Comparison of ENCODE assay signal across 8 cellular contexts in genomic region chr12:111824312-111824711, GRCh38. TPM values are rescaled to one million over a fixed set of nuclear protein-coding genes. Genes with fewer than 3 reads are reported as not detected.
DNase-seq lines count a peak whose midpoint lies in the region; ATAC-seq, FAIRE-seq and TF ChIP-seq lines count a peak whose summit lies in the region.
"Not testable (repeated sequence)": the region's sequence is repeated elsewhere in the genome, so short reads cannot be mapped to it uniquely, and the experiment has no call there.

No MANE protein-coding gene starts in this region.

- H3K36me3 Mint-ChIP-seq in Caco-2 (ENCODE audit: insufficient read depth, unreplicated experiment) = peaks cover 10% of the 10 kb centered on the region
- H3K36me3 Mint-ChIP-seq in activated CD8-positive, alpha-beta T cell treated with anti-CD3 and anti-CD28 coated beads, Interleukin-2, amount 10 ng/mL, durations not matched to agents 7 days and 5 days (ENCODE audit: low read depth); type B pancreatic cell: not testable (repeated sequence)

- not testable (repeated sequence) for H3K9me3 ChIP-seq in Caco-2; Loucy (ENCODE audit: insufficient read depth, low read depth, low read length); OCI-LY7 (ENCODE audit: low read length); endothelial cell of umbilical vein (replicated peaks; ENCODE audit: control insufficient read depth, insufficient read depth, low read length); HepG2 (ENCODE audit: low read length)

- peak overlapping the region; percentile 70 for H3K27ac Mint-ChIP-seq in Caco-2 (ENCODE audit: unreplicated experiment)
- H3K27ac Mint-ChIP-seq in activated CD8-positive, alpha-beta T cell treated with anti-CD3 and anti-CD28 coated beads, Interleukin-2, amount 10 ng/mL, durations not matched to agents 7 days and 5 days; type B pancreatic cell: not testable (repeated sequence)

- H3K4me3 ChIP-seq in Caco-2 (ENCODE audit: low read depth, low read length); Loucy (ENCODE audit: low read length, poor library complexity, severe bottlenecking); OCI-LY7 (ENCODE audit: low read depth, low read length, poor library complexity, severe bottlenecking); endothelial cell of umbilical vein (replicated peaks in 1 of 3; ENCODE audit: insufficient read depth in 1 of 3, low read depth in 1 of 3, low read length in 3 of 3); HepG2 (replicated peaks in 1 of 3; ENCODE audit: insufficient read depth in 1 of 3, low read depth in 2 of 3, low read length in 3 of 3): not testable (repeated sequence)

- in situ Hi-C loops in GM13977 (cut with MboI; ENCODE audit: low pct_unique_long_range_greater_than_20kb, low sequenced_read_pairs, unreplicated experiment) = loop anchor here (10.0 kb wide), 1 partner anchor 130 kb away; no protein-coding TSS in a partner anchor
- in situ Hi-C loops in HepG2 (cut with HindIII; ENCODE audit: extremely low pct_ligation_motif_present, low pct_unique_long_range_greater_than_20kb) = not testable (repeated sequence)

- not testable (repeated sequence) for H3K9me2 ChIP-seq in Loucy (replicated peaks; ENCODE audit: low read depth, low read length); OCI-LY7 (ENCODE audit: insufficient read depth, low read length)

- not testable (repeated sequence) for TF ChIP-seq EP300 in HepG2 (IDR thresholded peaks at IDR 0.05; ENCODE audit: low read depth in 2 of 2, low read length in 2 of 2); HepG2 (CRISPR knock-in tag; IDR thresholded peaks at IDR 0.05; ENCODE audit: borderline replicate concordance)

- FAIRE-seq in endothelial cell of umbilical vein (lab: Jason Lieb, UNC); HepG2 (lab: Jason Lieb, UNC): not testable (repeated sequence)

- not testable (repeated sequence) for H3K36me3 ChIP-seq in Caco-2 (ENCODE audit: control insufficient read depth, insufficient read depth, low read length); Loucy (ENCODE audit: insufficient read depth, low read length); OCI-LY7 (ENCODE audit: insufficient read depth, low read length); endothelial cell of umbilical vein (ENCODE audit: control insufficient read depth in 2 of 2, extremely low read depth in 1 of 2, insufficient read depth in 2 of 2, low read length in 2 of 2); HepG2 (replicated peaks in 1 of 2; ENCODE audit: control insufficient read depth in 1 of 2, insufficient read depth in 2 of 2, low read length in 2 of 2)

- H3K4me1 Mint-ChIP-seq in Caco-2 (ENCODE audit: low read depth, unreplicated experiment) = peaks cover 13% of the 10 kb centered on the region
- H3K4me1 Mint-ChIP-seq in activated CD8-positive, alpha-beta T cell treated with anti-CD3 and anti-CD28 coated beads, Interleukin-2, amount 10 ng/mL, durations not matched to agents 7 days and 5 days (ENCODE audit: low read depth) = not testable (repeated sequence)
- peaks cover 18% of the 10 kb centered on the region for H3K4me1 Mint-ChIP-seq in type B pancreatic cell (ENCODE audit: unreplicated experiment)

- not testable (repeated sequence) for H3K27me3 ChIP-seq in Caco-2 (replicated peaks; ENCODE audit: control insufficient read depth, insufficient read depth, low read length); Loucy (ENCODE audit: insufficient read depth, low read length, poor library complexity, severe bottlenecking); HepG2 (ENCODE audit: control insufficient read depth in 1 of 2, insufficient read depth in 2 of 2, low read length in 2 of 2)
- H3K27me3 ChIP-seq in endothelial cell of umbilical vein (ENCODE audit: control insufficient read depth in 2 of 2, insufficient read depth in 2 of 2, low read length in 2 of 2) = peaks cover 16 to 22% of the 10 kb centered on the region in 2 experiments

- not testable (repeated sequence) for H3K79me2 ChIP-seq in Loucy (ENCODE audit: insufficient read depth, low read length); OCI-LY7 (ENCODE audit: insufficient read depth, low read depth, low read length); endothelial cell of umbilical vein (ENCODE audit: control insufficient read depth, insufficient read depth, low read length); HepG2 (ENCODE audit: insufficient read depth, low read length)

- intact Hi-C loops in Caco-2 (cut with micrococcal nuclease; ENCODE audit: unreplicated experiment) = loop anchor here (2.0 to 5.0 kb wide), 3 partner anchors 16 to 188 kb away; partner anchors contain the start of genes ERP29 and TMEM116
- intact Hi-C loops in OCI-LY7 (cut with micrococcal nuclease; ENCODE audit: unreplicated experiment); endothelial cell of umbilical vein (cut with micrococcal nuclease): not testable (repeated sequence)
- intact Hi-C loops in HepG2 (cut with micrococcal nuclease; ENCODE audit: unreplicated experiment) = loop anchor here (5.0 kb wide), 1 partner anchor 123 kb away; no protein-coding TSS in a partner anchor

- not testable (repeated sequence) for ATAC-seq in activated CD8-positive, alpha-beta T cell treated with anti-CD3 and anti-CD28 coated beads, Interleukin-2, amount 10 ng/mL, durations not matched to agents 7 days and 5 days
- peak; percentile 47 for ATAC-seq in HepG2

- not testable (repeated sequence) for TF ChIP-seq POLR2A in endothelial cell of umbilical vein (IDR thresholded peaks at IDR 0.05; ENCODE audit: low read depth, low read length); HepG2 (IDR thresholded peaks at IDR 0.05; ENCODE audit: insufficient read depth in 1 of 2, low read depth in 2 of 2, low read length in 2 of 2)

- not testable (repeated sequence) for H3K4me3 Mint-ChIP-seq in Caco-2 (ENCODE audit: unreplicated experiment); activated CD8-positive, alpha-beta T cell treated with anti-CD3 and anti-CD28 coated beads, Interleukin-2, amount 10 ng/mL, durations not matched to agents 7 days and 5 days; type B pancreatic cell

- dilution Hi-C loops in endothelial cell of umbilical vein (cut with MboI; ENCODE audit: extremely low pct_ligation_motif_present, low sequenced_read_pairs) = loop anchor here (25.0 kb wide), 1 partner anchor 137 kb away; the partner anchor contains the start of genes ACAD10 and BRAP

- not testable (repeated sequence) for TF ChIP-seq RAD21 in HepG2 (CRISPR knock-in tag; IDR thresholded peaks at IDR 0.05)

- H3K4me1 ChIP-seq in Caco-2 (peaks cover 35% of the 10 kb centered on the region), OCI-LY7 (ENCODE audit: insufficient read depth, low read length, poor library complexity, severe bottlenecking) (peaks cover 29% of the 10 kb centered on the region)
- H3K4me1 ChIP-seq in Loucy (ENCODE audit: insufficient read depth, low read length, poor library complexity, severe bottlenecking); endothelial cell of umbilical vein (ENCODE audit: control insufficient read depth, extremely low read depth, insufficient read depth, low read length); HepG2 (ENCODE audit: insufficient read depth, low read length): not testable (repeated sequence)

- not testable (repeated sequence) for H3F3A ChIP-seq in Loucy (ENCODE audit: low read depth)

- 4% methylated on average over 4 of the region's 4 CpGs for WGBS in HepG2 (ENCODE audit: low lambda C conversion rate)

- TF ChIP-seq CTCF in Caco-2 (IDR thresholded peaks at IDR 0.05; ENCODE audit: insufficient read depth in 1 of 2, low read depth in 1 of 2, low read length in 1 of 2, severe bottlenecking in 1 of 2, unreplicated experiment in 1 of 2) (peak; percentile 31 to 59), GM13977 (IDR thresholded peaks at IDR 0.05; ENCODE audit: extremely low read depth, insufficient read depth, missing control alignments) (peak; percentile 34), Loucy (conservative IDR thresholded peaks at IDR 0.05; ENCODE audit: low read length) (peak; percentile 65), OCI-LY7 (conservative IDR thresholded peaks at IDR 0.05; ENCODE audit: low read length) (peak; percentile 78), endothelial cell of umbilical vein (IDR thresholded peaks at IDR 0.05; ENCODE audit: extremely low read depth in 1 of 2, insufficient read depth in 1 of 2, low read depth in 1 of 2, low read length in 2 of 2) (peak; percentile 6 to 21), HepG2 (CRISPR knock-in tag; IDR thresholded peaks at IDR 0.05) (peak; percentile 54), type B pancreatic cell (conservative IDR thresholded peaks at IDR 0.05) (peak; percentile 66)

- not testable (repeated sequence) for H3K9me3 Mint-ChIP-seq in Caco-2 (ENCODE audit: unreplicated experiment); activated CD8-positive, alpha-beta T cell treated with anti-CD3 and anti-CD28 coated beads, Interleukin-2, amount 10 ng/mL, durations not matched to agents 7 days and 5 days (ENCODE audit: insufficient read depth); type B pancreatic cell

- not testable (repeated sequence) for H3K4me2 ChIP-seq in Loucy (ENCODE audit: low read depth, low read length, poor library complexity, severe bottlenecking); OCI-LY7 (ENCODE audit: low read length); endothelial cell of umbilical vein (ENCODE audit: insufficient read depth, low read length)
- H3K4me2 ChIP-seq in HepG2 (ENCODE audit: low read depth, low read length) = peak overlapping the region; percentile 18; the same call in 1 of the 2 replicates

- H3K27ac ChIP-seq in OCI-LY7 (ENCODE audit: low read depth, low read length, poor library complexity, severe bottlenecking); endothelial cell of umbilical vein (ENCODE audit: insufficient read depth, low read depth, low read length); HepG2 (ENCODE audit: extremely low read length, insufficient read depth, low read length): not testable (repeated sequence)

- not testable (repeated sequence) for BruUV-seq in Caco-2 (replicated peaks; lab: Mats Ljungman, UMichigan); OCI-LY7 (replicated peaks; lab: Mats Ljungman, UMichigan); endothelial cell of umbilical vein (replicated peaks; lab: Mats Ljungman, UMichigan); HepG2 (replicated peaks; lab: Mats Ljungman, UMichigan)

- not testable (repeated sequence) for H3K9ac ChIP-seq in Loucy (ENCODE audit: low read depth, low read length, poor library complexity, severe bottlenecking); endothelial cell of umbilical vein (replicated peaks; ENCODE audit: extremely low read depth, insufficient read depth, low read length); HepG2 (ENCODE audit: insufficient read depth, low read depth, low read length)

- peak in 1 of 2 experiments; percentile 36 for DNase-seq in Caco-2
- DNase-seq in GM13977 (ENCODE audit: low spot score); type B pancreatic cell (ENCODE audit: extremely low spot score, unreplicated experiment): not testable (repeated sequence)
- peak; percentile 30 for DNase-seq in OCI-LY7 (ENCODE audit: low spot score)
- peak; percentile 26 for DNase-seq in activated CD8-positive, alpha-beta T cell treated with anti-CD3 and anti-CD28 coated beads, Interleukin-2, amount 10 ng/mL, durations not matched to agents 7 days and 5 days
- DNase-seq in endothelial cell of umbilical vein (ENCODE audit: low read depth, low spot score) = peak; percentile 17
- peak; percentile 17 for DNase-seq in HepG2 (ENCODE audit: low spot score)

- POLR2A ChIA-PET in Caco-2 (lab: Charles Lee); OCI-LY7 (lab: Charles Lee); activated CD8-positive, alpha-beta T cell treated with anti-CD3 and anti-CD28 coated beads, Interleukin-2, amount 10 ng/mL, durations not matched to agents 7 days and 5 days (lab: Charles Lee); endothelial cell of umbilical vein (lab: Charles Lee); HepG2 (lab: Yijun Ruan, JAX): not testable (repeated sequence)

- not testable (repeated sequence) for H3K9me1 ChIP-seq in endothelial cell of umbilical vein (replicated peaks; ENCODE audit: control insufficient read depth, extremely low read depth, insufficient read depth, low read length)

- CTCF ChIA-PET in Caco-2 (lab: Charles Lee); OCI-LY7 (lab: Charles Lee; ENCODE audit: unreplicated experiment); activated CD8-positive, alpha-beta T cell treated with anti-CD3 and anti-CD28 coated beads, Interleukin-2, amount 10 ng/mL, durations not matched to agents 7 days and 5 days (lab: Charles Lee); HepG2 (lab: Yijun Ruan, JAX; ENCODE audit: low intra/inter-chr PET ratio, low total read pairs): not testable (repeated sequence)
- CTCF ChIA-PET in endothelial cell of umbilical vein (lab: Charles Lee) = interaction anchor here (3.3 kb wide), 1 partner anchor 12 kb away, joined by 12 read pairs; no protein-coding TSS in a partner anchor

- H2AFZ ChIP-seq in Loucy (ENCODE audit: low read length); endothelial cell of umbilical vein (ENCODE audit: low read depth, low read length); HepG2 (ENCODE audit: low read length): not testable (repeated sequence)
- peak overlapping the region; percentile 76; the same call in 1 of the 2 replicates for H2AFZ ChIP-seq in OCI-LY7 (ENCODE audit: low read length)

- not testable (repeated sequence) for H3K27me3 Mint-ChIP-seq in Caco-2 (ENCODE audit: insufficient read depth, unreplicated experiment); type B pancreatic cell
- H3K27me3 Mint-ChIP-seq in activated CD8-positive, alpha-beta T cell treated with anti-CD3 and anti-CD28 coated beads, Interleukin-2, amount 10 ng/mL, durations not matched to agents 7 days and 5 days (ENCODE audit: low read depth) = peaks cover 38% of the 10 kb centered on the region

- not testable (repeated sequence) for H4K20me1 ChIP-seq in Loucy (ENCODE audit: insufficient read depth, low read length, poor library complexity, severe bottlenecking); OCI-LY7 (ENCODE audit: insufficient read depth, low read length); endothelial cell of umbilical vein (replicated peaks; ENCODE audit: control insufficient read depth, extremely low read depth, insufficient read depth, low read length); HepG2 (ENCODE audit: insufficient read depth, low read length)

RNA-seq across cellular contexts. Expression of gene MAPKAPK5, which starts 17.7 kb away (rescaled TPM):
- 89.5 and 90.1 TPM in 2 replicates for total RNA-seq in Caco-2 (2022)
- 79.2 and 83.5 TPM in 2 replicates for total RNA-seq in OCI-LY7 (2014; rRNA removed; shearing (Covaris generic))
- 74.6 and 76.5 TPM in 2 replicates for total RNA-seq in OCI-LY7 (2022)
- 10 to 100 TPM; 49.5 to 59.9 TPM for total RNA-seq in activated CD8-positive, alpha-beta T cell treated with anti-CD3 and anti-CD28 coated beads, Interleukin-2, amount 10 ng/mL, durations not matched to agents 7 days and 5 days
- 46.4 and 47.1 TPM in 2 replicates for total RNA-seq in endothelial cell of umbilical vein
- polyA plus RNA-seq in endothelial cell of umbilical vein = 19.2 and 22.8 TPM in 2 replicates
- polyA plus RNA-seq in endothelial cell of umbilical vein (2011; cell fraction: cytosol; rRNA removed) = 38.4 and 41.0 TPM in 2 replicates
- polyA plus RNA-seq in endothelial cell of umbilical vein (2011; cell fraction: nucleus; rRNA removed) = 91.7 and 92.6 TPM in 2 replicates
- 29.8 and 30.2 TPM in 2 replicates for polyA plus RNA-seq in endothelial cell of umbilical vein (2012)
- 36.0 and 49.0 TPM in 2 replicates for polyA minus RNA-seq in endothelial cell of umbilical vein
- 13.0 TPM for polyA minus RNA-seq in endothelial cell of umbilical vein (2011; cell fraction: cytosol; rRNA and poly(A)+ RNA removed)
- 43.1 and 66.8 TPM in 2 replicates for polyA minus RNA-seq in endothelial cell of umbilical vein (2011; cell fraction: nucleus; rRNA and poly(A)+ RNA removed)
- total RNA-seq in HepG2 (2016; rRNA removed; fragmentation: Illumina TruSeq; extraction: Trizol) = 47.5 and 58.2 TPM in 2 replicates
- 39.2 and 39.5 TPM in 2 replicates for total RNA-seq in HepG2 (2016; cell fraction: cytosol; rRNA removed; fragmentation: Illumina TruSeq; extraction: Trizol; ENCODE audit: low read depth)
- 47.8 and 57.4 TPM in 2 replicates for total RNA-seq in HepG2 (2016; cell fraction: insoluble cytoplasmic fraction; rRNA removed; fragmentation: Illumina TruSeq; extraction: Trizol)
- 77.5 and 77.8 TPM in 2 replicates for total RNA-seq in HepG2 (2016; cell fraction: membrane; rRNA removed; fragmentation: Illumina TruSeq; extraction: Trizol)
- total RNA-seq in HepG2 (2016; cell fraction: nucleus; rRNA removed; fragmentation: Illumina TruSeq; extraction: Trizol) = 54.2 and 63.6 TPM in 2 replicates
- polyA plus RNA-seq in HepG2 (2011; rRNA removed) = 36.7 and 43.2 TPM in 2 replicates
- 32.6 TPM in 2 replicates for polyA plus RNA-seq in HepG2 (2011; cell fraction: cytosol; rRNA removed)
- polyA plus RNA-seq in HepG2 (2011; cell fraction: nucleus; rRNA removed) = 51.8 and 52.3 TPM in 2 replicates
- polyA plus RNA-seq in HepG2 (2012) = 27.7 and 31.8 TPM in 2 replicates
- 34.7 and 39.7 TPM in 2 replicates for polyA plus RNA-seq in HepG2 (2016; cell fraction: cytosol; fragmentation: Illumina TruSeq; extraction: Trizol; ENCODE audit: low read depth)
- polyA plus RNA-seq in HepG2 (2016; cell fraction: insoluble cytoplasmic fraction; fragmentation: Illumina TruSeq; extraction: Trizol; ENCODE audit: low read depth) = 46.1 and 53.0 TPM in 2 replicates
- 54.7 and 59.5 TPM in 2 replicates for polyA plus RNA-seq in HepG2 (2016; cell fraction: membrane; fragmentation: Illumina TruSeq; extraction: Trizol; ENCODE audit: low read depth)
- polyA plus RNA-seq in HepG2 (2016; cell fraction: nucleus; fragmentation: Illumina TruSeq; extraction: Trizol; ENCODE audit: insufficient read depth, low read depth) = 84.3 and 88.6 TPM in 2 replicates
- polyA minus RNA-seq in HepG2 (2011; rRNA and poly(A)+ RNA removed; ENCODE audit: low replicate concordance) = 27.6 and 41.1 TPM in 2 replicates
- polyA minus RNA-seq in HepG2 (2011; cell fraction: cytosol; rRNA and poly(A)+ RNA removed) = 11.3 and 19.1 TPM in 2 replicates
- 51.0 and 69.4 TPM in 2 replicates for polyA minus RNA-seq in HepG2 (2011; cell fraction: nucleus; rRNA and poly(A)+ RNA removed)
- 54.1 and 61.4 TPM in 2 replicates for total RNA-seq in type B pancreatic cell (ENCODE audit: low replicate concordance)

RNA-seq across cellular contexts. Expression of gene ALDH2, which starts 57.6 kb away (rescaled TPM):
- total RNA-seq in Caco-2 (2022) (170 and 196 TPM in 2 replicates), OCI-LY7 (2022) (16.5 and 17.3 TPM in 2 replicates), endothelial cell of umbilical vein (71.4 and 86.5 TPM in 2 replicates), HepG2 (2016; rRNA removed; fragmentation: Illumina TruSeq; extraction: Trizol) (72.8 and 103 TPM in 2 replicates), type B pancreatic cell (ENCODE audit: low replicate concordance) (29.0 and 59.5 TPM in 2 replicates)
- 16.8 and 19.9 TPM in 2 replicates for total RNA-seq in OCI-LY7 (2014; rRNA removed; shearing (Covaris generic))
- total RNA-seq in activated CD8-positive, alpha-beta T cell treated with anti-CD3 and anti-CD28 coated beads, Interleukin-2, amount 10 ng/mL, durations not matched to agents 7 days and 5 days = under 1 TPM; 0.29 to 0.31 TPM
- polyA plus RNA-seq in endothelial cell of umbilical vein (58.9 and 69.5 TPM in 2 replicates), HepG2 (2011; rRNA removed) (67.8 and 78.8 TPM in 2 replicates)
- polyA plus RNA-seq in endothelial cell of umbilical vein (2011; cell fraction: cytosol; rRNA removed) = 73.4 and 73.8 TPM in 2 replicates
- polyA plus RNA-seq in endothelial cell of umbilical vein (2011; cell fraction: nucleus; rRNA removed) = 50.2 and 51.5 TPM in 2 replicates
- 63.6 and 129 TPM in 2 replicates for polyA plus RNA-seq in endothelial cell of umbilical vein (2012)
- polyA minus RNA-seq in endothelial cell of umbilical vein = 61.3 and 61.6 TPM in 2 replicates
- 1.9 TPM for polyA minus RNA-seq in endothelial cell of umbilical vein (2011; cell fraction: cytosol; rRNA and poly(A)+ RNA removed)
- polyA minus RNA-seq in endothelial cell of umbilical vein (2011; cell fraction: nucleus; rRNA and poly(A)+ RNA removed) = 8.6 and 16.6 TPM in 2 replicates
- 8.4 and 10.0 TPM in 2 replicates for total RNA-seq in HepG2 (2016; cell fraction: cytosol; rRNA removed; fragmentation: Illumina TruSeq; extraction: Trizol; ENCODE audit: low read depth)
- 66.6 and 111 TPM in 2 replicates for total RNA-seq in HepG2 (2016; cell fraction: insoluble cytoplasmic fraction; rRNA removed; fragmentation: Illumina TruSeq; extraction: Trizol)
- total RNA-seq in HepG2 (2016; cell fraction: membrane; rRNA removed; fragmentation: Illumina TruSeq; extraction: Trizol) = 21.1 and 23.4 TPM in 2 replicates
- 30.1 and 34.3 TPM in 2 replicates for total RNA-seq in HepG2 (2016; cell fraction: nucleus; rRNA removed; fragmentation: Illumina TruSeq; extraction: Trizol)
- polyA plus RNA-seq in HepG2 (2011; cell fraction: cytosol; rRNA removed) = 60.0 and 72.7 TPM in 2 replicates
- polyA plus RNA-seq in HepG2 (2011; cell fraction: nucleus; rRNA removed) = 56.8 and 58.9 TPM in 2 replicates
- 46.9 and 67.0 TPM in 2 replicates for polyA plus RNA-seq in HepG2 (2012)
- polyA plus RNA-seq in HepG2 (2016; cell fraction: cytosol; fragmentation: Illumina TruSeq; extraction: Trizol; ENCODE audit: low read depth) = 21.3 and 21.9 TPM in 2 replicates
- 133 and 139 TPM in 2 replicates for polyA plus RNA-seq in HepG2 (2016; cell fraction: insoluble cytoplasmic fraction; fragmentation: Illumina TruSeq; extraction: Trizol; ENCODE audit: low read depth)
- polyA plus RNA-seq in HepG2 (2016; cell fraction: membrane; fragmentation: Illumina TruSeq; extraction: Trizol; ENCODE audit: low read depth) = 31.6 and 34.9 TPM in 2 replicates
- polyA plus RNA-seq in HepG2 (2016; cell fraction: nucleus; fragmentation: Illumina TruSeq; extraction: Trizol; ENCODE audit: insufficient read depth, low read depth) = 105 and 114 TPM in 2 replicates
- 3.8 and 84.5 TPM in 2 replicates for polyA minus RNA-seq in HepG2 (2011; rRNA and poly(A)+ RNA removed; ENCODE audit: low replicate concordance)
- 39.2 and 47.6 TPM in 2 replicates for polyA minus RNA-seq in HepG2 (2011; cell fraction: cytosol; rRNA and poly(A)+ RNA removed)
- polyA minus RNA-seq in HepG2 (2011; cell fraction: nucleus; rRNA and poly(A)+ RNA removed) = 13.9 and 14.5 TPM in 2 replicates

Comparison
In these comparisons a context has a peak if more than half of its experiments do, and no peak if none do; other contexts are left out.
1. CTCF ChIP-seq: peak in every context shown above with its lines; median percentile 78 in OCI-LY7; 66 in type B pancreatic cell; 65 in Loucy; 54 in HepG2; 45 in Caco-2; 34 in GM13977; 14 in endothelial cell of umbilical vein.
2. RNA of gene ALDH2, which starts 57.6 kb away (total RNA-seq): 170 to 196 TPM in Caco-2, 8.4 to 111 TPM in HepG2, 71.4 to 86.5 TPM in endothelial cell of umbilical vein, 29.0 to 59.5 TPM in type B pancreatic cell and 16.5 to 19.9 TPM in OCI-LY7; 0.29 to 0.31 TPM in activated CD8-positive, alpha-beta T cell treated with anti-CD3 and anti-CD28 coated beads, Interleukin-2, amount 10 ng/mL, durations not matched to agents 7 days and 5 days; every median in the first group is over 4 times any median in the second.